ENCODE assay signal across 12 cellular contexts in genomic region chr11:61164610-61165424, GRCh38. TPM values are rescaled to one million over a fixed set of nuclear protein-coding genes. Genes with fewer than 3 reads are reported as not detected.
DNase-seq lines count a peak whose midpoint lies in the region; ATAC-seq and TF ChIP-seq lines count a peak whose summit lies in the region.
"Had no signal": no experiment of that assay in that cellular context is flagged by ENCODE, and none has a peak within 500 bp of the region (broad histone marks: within the 10 kb centered on the region; RNA-seq: fewer than 3 reads in every experiment).

No MANE protein-coding gene starts in this region.

- POLR2A ChIA-PET in activated CD4-positive, alpha-beta T cell treated with anti-CD3 and anti-CD28 coated beads for 36 hours (lab: Charles Lee), result no interaction called here

- H3K4me1 Mint-ChIP-seq in activated CD4-positive, alpha-beta T cell treated with anti-CD3 and anti-CD28 coated beads for 36 hours, result peaks cover 49% of the 10 kb centered on the region
- peaks cover 28% of the 10 kb centered on the region for H3K4me1 Mint-ChIP-seq in progenitor cell of endocrine pancreas (ENCODE audit: low read depth)

- no peak for ATAC-seq in activated CD4-positive, alpha-beta T cell treated with anti-CD3 and anti-CD28 coated beads for 36 hours

- no peaks in the 10 kb centered on the region for H3K9me3 ChIP-seq in adrenal gland (replicated peaks in 1 of 3)
- H3K9me3 ChIP-seq: vagina had no signal

- DNase-seq in activated CD4-positive, alpha-beta T cell treated with anti-CD3 and anti-CD28 coated beads for 36 hours, result no peak
- DNase-seq in activated CD4-positive, alpha-beta T cell treated with anti-CD3 and anti-CD28 coated beads, Interleukin-2, amount 50 U/mL, for 4 hours, result no peak
- DNase-seq in NCI-H2196 treated with DMSO at 0.1 percent for 48 hours (lab: John Stamatoyannopoulos, UW; ENCODE audit: unreplicated experiment) (peak; percentile 14), adrenal gland (no peak), progenitor cell of endocrine pancreas (ENCODE audit: low spot score, unreplicated experiment) (no peak), amygdala (lab: John Stamatoyannopoulos, UW) (no peak), COLO829 (ENCODE audit: low spot score) (no peak)
- DNase-seq in activated CD8-positive, alpha-beta memory T cell treated with anti-CD3 and anti-CD28 coated beads, Interleukin-2, amount 50 U/mL, for 48 hours, result no peak
- DNase-seq: NCI-H82, T1000 had no signal

- peaks cover 7 to 18% of the 10 kb centered on the region in 2 donors for H3K4me1 ChIP-seq in adrenal gland (replicated peaks in 1 of 2)

- TF ChIP-seq POLR2A in adrenal gland (IDR thresholded peaks at IDR 0.05), result no peak

- no peaks in the 10 kb centered on the region for H3K27me3 ChIP-seq in adrenal gland
- H3K27me3 ChIP-seq: vagina had no signal

- intact Hi-C loops in activated CD4-positive, alpha-beta T cell treated with anti-CD3 and anti-CD28 coated beads for 36 hours (cut with DNase I, micrococcal nuclease), result loop anchor here (5.0 to 10.0 kb wide), 4 partner anchors 83 to 1550 kb away; partner anchors contain the start of genes OSBP (in 1 of the 2) and SYT7 (in 1 of the 2)
- intact Hi-C loops in adrenal gland (cut with DNase I), result no loop called here

- no peaks in the 10 kb centered on the region for H3K36me3 Mint-ChIP-seq in activated CD4-positive, alpha-beta T cell treated with anti-CD3 and anti-CD28 coated beads for 36 hours (ENCODE audit: low read depth)
- H3K36me3 Mint-ChIP-seq in progenitor cell of endocrine pancreas (ENCODE audit: insufficient read depth), result no peaks in the 10 kb centered on the region

- no peaks in the 10 kb centered on the region for H3K9me3 Mint-ChIP-seq in activated CD4-positive, alpha-beta T cell treated with anti-CD3 and anti-CD28 coated beads for 36 hours (ENCODE audit: low read depth)
- H3K9me3 Mint-ChIP-seq in progenitor cell of endocrine pancreas (ENCODE audit: low read depth), result no peaks in the 10 kb centered on the region

- peak overlapping the region; percentile 88 for H3K27ac Mint-ChIP-seq in activated CD4-positive, alpha-beta T cell treated with anti-CD3 and anti-CD28 coated beads for 36 hours
- peak overlapping the region; percentile 7 for H3K27ac Mint-ChIP-seq in progenitor cell of endocrine pancreas

- TF ChIP-seq CTCF in adrenal gland (IDR thresholded peaks at IDR 0.05) (no peak), progenitor cell of endocrine pancreas (IDR thresholded peaks at IDR 0.05; ENCODE audit: unreplicated experiment) (no peak)

- H3K4me3 ChIP-seq in adrenal gland, result no peak overlapping the region
- H3K4me3 ChIP-seq: vagina had no signal

- H3K27me3 Mint-ChIP-seq in activated CD4-positive, alpha-beta T cell treated with anti-CD3 and anti-CD28 coated beads for 36 hours, result no peaks in the 10 kb centered on the region
- H3K27me3 Mint-ChIP-seq in progenitor cell of endocrine pancreas, result no peaks in the 10 kb centered on the region

- no peak overlapping the region for H3K4me3 Mint-ChIP-seq in activated CD4-positive, alpha-beta T cell treated with anti-CD3 and anti-CD28 coated beads for 36 hours
- no peak overlapping the region for H3K4me3 Mint-ChIP-seq in progenitor cell of endocrine pancreas (ENCODE audit: low read depth)

- CTCF ChIA-PET in activated CD4-positive, alpha-beta T cell treated with anti-CD3 and anti-CD28 coated beads for 36 hours (lab: Charles Lee), result no interaction called here

- H3K27ac ChIP-seq in adrenal gland, result peak overlapping the region in 3 of 5 donors; percentile 18 to 65 (median 21)
- H3K27ac ChIP-seq: vagina had no signal

- no peaks in the 10 kb centered on the region for H3K36me3 ChIP-seq in adrenal gland (replicated peaks in 1 of 2)
- H3K36me3 ChIP-seq: vagina had no signal

- 77 to 82% (median 80%) methylated on average over 13 of the region's 13 CpGs for WGBS in adrenal gland, 4 donors

RNA-seq across cellular contexts. Expression of gene VPS37C, which starts 3.6 kb away (rescaled TPM):
- 10 to 100 TPM in 1 of 2 experiments, 1 to 10 TPM in 1; 9.5 to 10.6 TPM for total RNA-seq in activated CD4-positive, alpha-beta T cell treated with anti-CD3 and anti-CD28 coated beads for 36 hours
- total RNA-seq in adrenal gland, result 10 to 100 TPM in 7 of 8 donors, 1 to 10 TPM in 1; 8.6 to 27.9 (median 19.7) TPM
- 10 to 100 TPM; 11.9 to 18.2 (median 14.2) TPM for polyA plus RNA-seq in adrenal gland
- 28.1 and 30.8 TPM in 2 replicates for total RNA-seq in progenitor cell of endocrine pancreas

RNA-seq across cellular contexts. Expression of gene PGA3, which starts 38.5 kb away (rescaled TPM):
- not detected for total RNA-seq in activated CD4-positive, alpha-beta T cell treated with anti-CD3 and anti-CD28 coated beads for 36 hours
- total RNA-seq in adrenal gland (1 to 10 TPM in 3 of 8 donors, under 1 TPM in 1, not detected in 4; 0.28 to 2.8 (median 1.7) TPM), progenitor cell of endocrine pancreas (not detected in 2 replicates)
- polyA plus RNA-seq in adrenal gland, result 1 to 10 TPM in 2 of 3 donors, under 1 TPM in 1; 0.11 to 4.1 (median 3.1) TPM
- total RNA-seq: osteocyte had no signal

RNA-seq across cellular contexts. Expression of gene PGA4, which starts 57.3 kb away (rescaled TPM):
- total RNA-seq in activated CD4-positive, alpha-beta T cell treated with anti-CD3 and anti-CD28 coated beads for 36 hours, result not detected
- total RNA-seq in adrenal gland (1 to 10 TPM in 5 of 8 donors, under 1 TPM in 2, not detected in 1; 0.65 to 6.8 (median 1.3) TPM), progenitor cell of endocrine pancreas (0.36 and 0.81 TPM in 2 replicates)
- 1 to 10 TPM in 1 of 3 donors, under 1 TPM in 1, not detected in 1; 0.42 to 3.1 TPM for polyA plus RNA-seq in adrenal gland
- total RNA-seq: osteocyte had no signal

Comparison
In these comparisons a context has a peak if more than half of its experiments do, and no peak if none do; other contexts are left out.
1. intact Hi-C loops: an anchor here in activated CD4-positive, alpha-beta T cell treated with anti-CD3 and anti-CD28 coated beads for 36 hours (5.0 to 10.0 kb wide); none called in adrenal gland.